19 cellular contexts compared by ENCODE assay signal in genomic region chr6:32222333-32223230, GRCh38. TPM values are rescaled to one million over a fixed set of nuclear protein-coding genes. Genes with fewer than 3 reads are reported as not detected.
DNase-seq lines count a peak whose midpoint lies in the region; ATAC-seq, FAIRE-seq and TF ChIP-seq lines count a peak whose summit lies in the region.
"Had no signal": no experiment of that assay in that cellular context is flagged by ENCODE, and none has a peak within 500 bp of the region (broad histone marks: within the 10 kb centered on the region; RNA-seq: fewer than 3 reads in every experiment).

No MANE protein-coding gene starts in this region.

- CTCF ChIA-PET in activated CD8-positive, alpha-beta T cell treated with anti-CD3 and anti-CD28 coated beads, Interleukin-2, amount 10 ng/mL, durations not matched to agents 7 days and 5 days (lab: Charles Lee) = no interaction called here
- CTCF ChIA-PET in Calu3 (lab: Charles Lee) = interaction anchor here (0.8 kb wide), 1 partner anchor 1846 kb away, joined by 10 read pairs; no protein-coding TSS in a partner anchor

- ATAC-seq in heart left ventricle (peak in 2 of 4 donors; percentile 3 to 10), Right ventricle myocardium inferior (no peak), GM18867 (IDR thresholded peaks at IDR 0.05; ENCODE audit: unreplicated experiment) (no peak)
- ATAC-seq in activated CD8-positive, alpha-beta T cell treated with anti-CD3 and anti-CD28 coated beads, Interleukin-2, amount 10 ng/mL, durations not matched to agents 7 days and 5 days = no peak
- ATAC-seq: A549 had no signal

- H3K4me2 ChIP-seq in keratinocyte (ENCODE audit: control insufficient read depth, extremely low read depth, insufficient read depth, low read depth, low read length) = no peak overlapping the region
- H3K4me2 ChIP-seq: A549 had no signal

- H3K79me2 ChIP-seq in keratinocyte (ENCODE audit: control insufficient read depth, insufficient read depth, low read length) = no peaks in the 10 kb centered on the region

- peak overlapping the region; percentile 14 to 66 (median 52) for H3K4me3 ChIP-seq in heart left ventricle
- no peak overlapping the region for H3K4me3 ChIP-seq in keratinocyte (ENCODE audit: control insufficient read depth in 2 of 3, extremely low read depth in 1 of 3, insufficient read depth in 2 of 3, low read depth in 1 of 3, low read length in 3 of 3)
- H3K4me3 ChIP-seq in subcutaneous abdominal adipose tissue (ENCODE audit: low read depth in 1 of 5, low read length in 5 of 5) = peak overlapping the region; percentile 3 to 73 (median 66)
- H3K4me3 ChIP-seq: A549, transverse colon had no signal

- dilution Hi-C loops in keratinocyte (cut with MboI; ENCODE audit: extremely low pct_ligation_motif_present, low sequenced_read_pairs) = no loop called here

- H3K9me3 Mint-ChIP-seq in activated CD8-positive, alpha-beta T cell treated with anti-CD3 and anti-CD28 coated beads, Interleukin-2, amount 10 ng/mL, durations not matched to agents 7 days and 5 days (ENCODE audit: insufficient read depth) = no peaks in the 10 kb centered on the region
- H3K9me3 Mint-ChIP-seq in Calu3 (ENCODE audit: low read depth, unreplicated experiment) (no peaks in the 10 kb centered on the region), mesothelial cell of epicardium (no peaks in the 10 kb centered on the region)
- H3K9me3 Mint-ChIP-seq: activated B cell treated with CpG ODN at 0.5 μM for 24 hours; CD4-positive, alpha-beta memory T cell; H9; neural crest cell; T-helper 1 cell treated with Interleukin-12 subunit alpha and Interleukin-12 subunit beta and Interleukin-4 antibody, amounts not matched to agents 30 μg/mL and 1 μg/mL, for 36 hours had no signal

- H3K9ac ChIP-seq in keratinocyte (ENCODE audit: control insufficient read depth, extremely low read depth, insufficient read depth, low read length) = no peak overlapping the region
- H3K9ac ChIP-seq in subcutaneous abdominal adipose tissue (ENCODE audit: low read length in 5 of 5) = peak overlapping the region in 2 of 5 donors; percentile 17 to 71

- H3K9me1 ChIP-seq in keratinocyte (ENCODE audit: control insufficient read depth, extremely low read depth, insufficient read depth, low read length) = no peaks in the 10 kb centered on the region

- H3K4me1 Mint-ChIP-seq in activated CD8-positive, alpha-beta T cell treated with anti-CD3 and anti-CD28 coated beads, Interleukin-2, amount 10 ng/mL, durations not matched to agents 7 days and 5 days (ENCODE audit: low read depth) = peaks cover 6% of the 10 kb centered on the region
- no peaks in the 10 kb centered on the region for H3K4me1 Mint-ChIP-seq in Calu3 (ENCODE audit: low read depth, unreplicated experiment)
- H3K4me1 Mint-ChIP-seq in mesothelial cell of epicardium = no peaks in the 10 kb centered on the region

- no peak for TF ChIP-seq CTCF in heart left ventricle (IDR thresholded peaks at IDR 0.05)
- no peak for TF ChIP-seq CTCF in keratinocyte (optimal IDR thresholded peaks at IDR 0.05 in 1 of 3, IDR thresholded peaks at IDR 0.05 in 1 of 3, conservative IDR thresholded peaks at IDR 0.05 in 1 of 3; ENCODE audit: extremely low read depth in 1 of 3, insufficient read depth in 2 of 3, low read length in 3 of 3)
- TF ChIP-seq CTCF in Calu3 (IDR thresholded peaks at IDR 0.05; ENCODE audit: unreplicated experiment) = no peak
- no peak for TF ChIP-seq CTCF in mesothelial cell of epicardium (IDR thresholded peaks at IDR 0.05; ENCODE audit: unreplicated experiment)

- no peaks in the 10 kb centered on the region for H3K27me3 Mint-ChIP-seq in activated CD8-positive, alpha-beta T cell treated with anti-CD3 and anti-CD28 coated beads, Interleukin-2, amount 10 ng/mL, durations not matched to agents 7 days and 5 days (ENCODE audit: low read depth)
- H3K27me3 Mint-ChIP-seq in Calu3 (ENCODE audit: unreplicated experiment) = peaks cover 64% of the 10 kb centered on the region
- peaks cover 38% of the 10 kb centered on the region for H3K27me3 Mint-ChIP-seq in mesothelial cell of epicardium (ENCODE audit: low read depth)
- H3K27me3 Mint-ChIP-seq: activated B cell treated with CpG ODN at 0.5 μM for 24 hours; CD4-positive, alpha-beta memory T cell had no signal

- TF ChIP-seq POLR2A in heart left ventricle (IDR thresholded peaks at IDR 0.05) = no peak

- H3K9me3 ChIP-seq in heart left ventricle (no peaks in the 10 kb centered on the region), keratinocyte (ENCODE audit: control insufficient read depth, low read depth, low read length) (no peaks in the 10 kb centered on the region), subcutaneous abdominal adipose tissue (ENCODE audit: control insufficient read depth in 5 of 5, low read length in 5 of 5) (no peaks in the 10 kb centered on the region)
- H3K9me3 ChIP-seq: A549, sigmoid colon, transverse colon had no signal

- intact Hi-C loops in heart left ventricle (cut with DNase I) (no loop called here), Right ventricle myocardium inferior (cut with DNase I) (no loop called here), Calu3 (cut with micrococcal nuclease; ENCODE audit: unreplicated experiment) (no loop called here)

- WGBS in heart left ventricle, 4 donors = 72 to 82% (median 80%) methylated on average over 8 of the region's 8 CpGs

- no peak overlapping the region for H3K4me3 Mint-ChIP-seq in activated CD8-positive, alpha-beta T cell treated with anti-CD3 and anti-CD28 coated beads, Interleukin-2, amount 10 ng/mL, durations not matched to agents 7 days and 5 days
- H3K4me3 Mint-ChIP-seq in Calu3 (ENCODE audit: low read depth, unreplicated experiment) (no peak overlapping the region), mesothelial cell of epicardium (no peak overlapping the region)
- H3K4me3 Mint-ChIP-seq: activated B cell treated with CpG ODN at 0.5 μM for 24 hours; CD4-positive, alpha-beta memory T cell; H9; neural crest cell; T-helper 1 cell treated with Interleukin-12 subunit alpha and Interleukin-12 subunit beta and Interleukin-4 antibody, amounts not matched to agents 30 μg/mL and 1 μg/mL, for 36 hours had no signal

- peak overlapping the region; percentile 30 for H3K27ac Mint-ChIP-seq in activated CD8-positive, alpha-beta T cell treated with anti-CD3 and anti-CD28 coated beads, Interleukin-2, amount 10 ng/mL, durations not matched to agents 7 days and 5 days
- no peak overlapping the region for H3K27ac Mint-ChIP-seq in Calu3 (ENCODE audit: unreplicated experiment)
- H3K27ac Mint-ChIP-seq in mesothelial cell of epicardium = no peak overlapping the region
- H3K27ac Mint-ChIP-seq: T-helper 1 cell treated with Interleukin-12 subunit alpha and Interleukin-12 subunit beta and Interleukin-4 antibody, amounts not matched to agents 30 μg/mL and 1 μg/mL, for 36 hours had no signal

- H3K27ac ChIP-seq in heart left ventricle = peak overlapping the region; percentile 49 to 98 (median 92)
- H3K27ac ChIP-seq in keratinocyte (ENCODE audit: control insufficient read depth, insufficient read depth, low read length) = no peak overlapping the region
- H3K27ac ChIP-seq in subcutaneous abdominal adipose tissue (ENCODE audit: low read depth, low read length) = peak overlapping the region; percentile 64
- H3K27ac ChIP-seq: A549 had no signal

- no peak for FAIRE-seq in keratinocyte (lab: Jason Lieb, UNC)
- FAIRE-seq: A549 had no signal

- peak overlapping the region; percentile 8 for H2AFZ ChIP-seq in keratinocyte (ENCODE audit: control insufficient read depth, low read length)

- POLR2A ChIA-PET in activated CD8-positive, alpha-beta T cell treated with anti-CD3 and anti-CD28 coated beads, Interleukin-2, amount 10 ng/mL, durations not matched to agents 7 days and 5 days (lab: Charles Lee) = no interaction called here

- H3K36me3 ChIP-seq in heart left ventricle (peaks cover 0 to 44% (median 17%) of the 10 kb centered on the region in 9 donors), keratinocyte (ENCODE audit: control insufficient read depth in 2 of 2, extremely low read depth in 1 of 2, insufficient read depth in 2 of 2, low read length in 2 of 2) (no peaks in the 10 kb centered on the region), subcutaneous abdominal adipose tissue (ENCODE audit: control insufficient read depth in 5 of 5, insufficient read depth in 5 of 5, low read length in 5 of 5) (peaks cover 0 to 33% (median 21%) of the 10 kb centered on the region in 5 donors)
- H3K36me3 ChIP-seq: sigmoid colon, transverse colon had no signal

- no peaks in the 10 kb centered on the region for H3K27me3 ChIP-seq in heart left ventricle
- peaks cover 18% of the 10 kb centered on the region for H3K27me3 ChIP-seq in keratinocyte (ENCODE audit: control insufficient read depth, extremely low read depth, insufficient read depth, low read length)
- peaks cover 0 to 14% (median 3%) of the 10 kb centered on the region in 5 donors for H3K27me3 ChIP-seq in subcutaneous abdominal adipose tissue (ENCODE audit: control insufficient read depth in 5 of 5, insufficient read depth in 4 of 5, low read length in 5 of 5)
- H3K27me3 ChIP-seq: transverse colon had no signal

- no peak for DNase-seq in heart left ventricle
- DNase-seq in Right ventricle myocardium inferior (ENCODE audit: missing footprints) = no peak
- no peak for DNase-seq in activated CD8-positive, alpha-beta T cell treated with anti-CD3 and anti-CD28 coated beads, Interleukin-2, amount 10 ng/mL, durations not matched to agents 7 days and 5 days
- DNase-seq in keratinocyte (ENCODE audit: low read depth, low spot score) = no peak
- DNase-seq in Calu3 = no peak
- no peak for DNase-seq in mesothelial cell of epicardium (ENCODE audit: low spot score in 2 of 2, unreplicated experiment in 2 of 2)
- DNase-seq: activated B cell treated with CpG ODN at 0.5 μM for 24 hours; CD4-positive, alpha-beta memory T cell; H9; NCI-H1092; NCI-H2171; sigmoid colon; stimulated activated CD4-positive, alpha-beta T cell treated with anti-CD3 and anti-CD28 coated beads, Interleukin-4, amount 100 ng/mL, for 24 hours; transverse colon had no signal

- H3K36me3 Mint-ChIP-seq in activated CD8-positive, alpha-beta T cell treated with anti-CD3 and anti-CD28 coated beads, Interleukin-2, amount 10 ng/mL, durations not matched to agents 7 days and 5 days (ENCODE audit: low read depth) = no peaks in the 10 kb centered on the region
- no peaks in the 10 kb centered on the region for H3K36me3 Mint-ChIP-seq in Calu3 (ENCODE audit: insufficient read depth, unreplicated experiment)
- H3K36me3 Mint-ChIP-seq in mesothelial cell of epicardium = no peaks in the 10 kb centered on the region
- H3K36me3 Mint-ChIP-seq: CD4-positive, alpha-beta memory T cell had no signal

- BruUV-seq in Calu3 (replicated peaks; lab: Mats Ljungman, UMichigan) = no TSS peak

- peaks cover 0 to 6% (median 0%) of the 10 kb centered on the region in 12 donors for H3K4me1 ChIP-seq in heart left ventricle
- H3K4me1 ChIP-seq in keratinocyte (ENCODE audit: control insufficient read depth, extremely low read depth, insufficient read depth, low read length) = peaks cover 4% of the 10 kb centered on the region
- H3K4me1 ChIP-seq in subcutaneous abdominal adipose tissue (ENCODE audit: control insufficient read depth in 5 of 5, insufficient read depth in 5 of 5, low read length in 5 of 5) = peaks cover 0 to 68% (median 3%) of the 10 kb centered on the region in 5 donors
- H3K4me1 ChIP-seq: A549, sigmoid colon, transverse colon had no signal

- no peaks in the 10 kb centered on the region for H4K20me1 ChIP-seq in keratinocyte (ENCODE audit: control insufficient read depth, extremely low read depth, insufficient read depth, low read length)

RNA-seq across cellular contexts. Expression of gene NOTCH4, which starts 1.3 kb away (rescaled TPM):
- total RNA-seq in heart left ventricle (10 to 100 TPM; 15.8 to 55.5 (median 24.6) TPM), Right ventricle myocardium inferior (24.4 TPM), Calu3 (2022) (4.7 and 5.7 TPM in 2 replicates), mesothelial cell of epicardium (2.3 to 2.6 TPM (median 2.5 TPM) in 3 replicates)
- polyA plus RNA-seq in heart left ventricle (10 to 100 TPM; 32.8 to 42.2 TPM), keratinocyte (0.07 to 0.13 TPM (median 0.11 TPM) in 3 replicates)
- total RNA-seq in activated CD8-positive, alpha-beta T cell treated with anti-CD3 and anti-CD28 coated beads, Interleukin-2, amount 10 ng/mL, durations not matched to agents 7 days and 5 days = under 1 TPM; 0.44 to 0.55 TPM
- not detected for polyA plus RNA-seq in keratinocyte (2011; ENCODE audit: low read depth)
- polyA plus RNA-seq in keratinocyte (2011; cell fraction: cytosol; rRNA removed) = 0.06 and 0.10 TPM in 2 replicates
- 0.13 and 0.23 TPM in 2 replicates for polyA plus RNA-seq in keratinocyte (2011; cell fraction: nucleus; rRNA removed)
- 0.08 and 0.15 TPM in 2 replicates for polyA plus RNA-seq in keratinocyte (2012; ENCODE audit: low replicate concordance)
- 0.07 to 0.23 TPM in 2 of 3 replicates, not detected in the other for polyA minus RNA-seq in keratinocyte
- polyA minus RNA-seq in keratinocyte (2011; cell fraction: cytosol; rRNA and poly(A)+ RNA removed) = not detected
- not detected in 2 replicates for polyA minus RNA-seq in keratinocyte (2011; cell fraction: nucleus; rRNA and poly(A)+ RNA removed)

RNA-seq across cellular contexts. Expression of gene GPSM3, which starts 30.1 kb away (rescaled TPM):
- total RNA-seq in heart left ventricle (10 to 100 TPM in 2 of 9 donors, 1 to 10 TPM in 7; 1.6 to 41.0 (median 3.8) TPM), Right ventricle myocardium inferior (6.3 TPM), Calu3 (2022) (6.2 and 6.3 TPM in 2 replicates), mesothelial cell of epicardium (7.6 to 10.1 TPM (median 8.6 TPM) in 3 replicates)
- polyA plus RNA-seq in heart left ventricle (1 to 10 TPM; 2.9 to 5.5 TPM), keratinocyte (2.8 to 6.5 TPM (median 3.6 TPM) in 3 replicates)
- 100 to 1,000 TPM; 216 to 223 TPM for total RNA-seq in activated CD8-positive, alpha-beta T cell treated with anti-CD3 and anti-CD28 coated beads, Interleukin-2, amount 10 ng/mL, durations not matched to agents 7 days and 5 days
- polyA plus RNA-seq in keratinocyte (2011; ENCODE audit: low read depth) = not detected
- 2.3 and 4.1 TPM in 2 replicates for polyA plus RNA-seq in keratinocyte (2011; cell fraction: cytosol; rRNA removed)
- polyA plus RNA-seq in keratinocyte (2011; cell fraction: nucleus; rRNA removed) = 1.7 and 2.1 TPM in 2 replicates
- 0.39 and 7.2 TPM in 2 replicates for polyA plus RNA-seq in keratinocyte (2012; ENCODE audit: low replicate concordance)
- polyA minus RNA-seq in keratinocyte = 1.6 to 9.5 TPM (median 3.2 TPM) in 3 replicates
- 2.9 TPM for polyA minus RNA-seq in keratinocyte (2011; cell fraction: cytosol; rRNA and poly(A)+ RNA removed)
- 0.42 TPM in 1 of 2 replicates, not detected in the other for polyA minus RNA-seq in keratinocyte (2011; cell fraction: nucleus; rRNA and poly(A)+ RNA removed)

RNA-seq across cellular contexts. Expression of gene PBX2, which starts 32.6 kb away (rescaled TPM):
- 10 to 100 TPM; 25.3 to 60.4 (median 39.7) TPM for total RNA-seq in heart left ventricle
- polyA plus RNA-seq in heart left ventricle = 10 to 100 TPM; 35.7 to 42.1 TPM
- 42.9 TPM for total RNA-seq in Right ventricle myocardium inferior
- 10 to 100 TPM; 60.5 to 68.5 TPM for total RNA-seq in activated CD8-positive, alpha-beta T cell treated with anti-CD3 and anti-CD28 coated beads, Interleukin-2, amount 10 ng/mL, durations not matched to agents 7 days and 5 days
- 43.5 to 54.9 TPM (median 44.0 TPM) in 3 replicates for polyA plus RNA-seq in keratinocyte
- polyA plus RNA-seq in keratinocyte (2011; ENCODE audit: low read depth) = 8.7 TPM
- polyA plus RNA-seq in keratinocyte (2011; cell fraction: cytosol; rRNA removed) = 28.3 and 36.2 TPM in 2 replicates
- polyA plus RNA-seq in keratinocyte (2011; cell fraction: nucleus; rRNA removed) = 89.5 and 101 TPM in 2 replicates
- polyA plus RNA-seq in keratinocyte (2012; ENCODE audit: low replicate concordance) = 19.5 and 38.4 TPM in 2 replicates
- 37.5 to 49.7 TPM (median 45.1 TPM) in 3 replicates for polyA minus RNA-seq in keratinocyte
- polyA minus RNA-seq in keratinocyte (2011; cell fraction: cytosol; rRNA and poly(A)+ RNA removed) = 30.5 TPM
- 16.9 and 22.4 TPM in 2 replicates for polyA minus RNA-seq in keratinocyte (2011; cell fraction: nucleus; rRNA and poly(A)+ RNA removed)
- total RNA-seq in Calu3 (2022) = 122 and 141 TPM in 2 replicates
- total RNA-seq in mesothelial cell of epicardium = 236 to 250 TPM (median 246 TPM) in 3 replicates

RNA-seq across cellular contexts. Expression of gene AGER, which starts 38.5 kb away (rescaled TPM):
- 1 to 10 TPM in 6 of 9 donors, under 1 TPM in 2, not detected in 1; 0.69 to 5.7 (median 2.2) TPM for total RNA-seq in heart left ventricle
- 1 to 10 TPM; 1.4 to 1.6 TPM for polyA plus RNA-seq in heart left ventricle
- 2.0 TPM for total RNA-seq in Right ventricle myocardium inferior
- total RNA-seq in activated CD8-positive, alpha-beta T cell treated with anti-CD3 and anti-CD28 coated beads, Interleukin-2, amount 10 ng/mL, durations not matched to agents 7 days and 5 days = 10 to 100 TPM; 27.8 to 29.9 TPM
- 2.0 to 2.4 TPM (median 2.4 TPM) in 3 replicates for polyA plus RNA-seq in keratinocyte
- polyA plus RNA-seq in keratinocyte (2011; ENCODE audit: low read depth) = 4.5 TPM
- polyA plus RNA-seq in keratinocyte (2011; cell fraction: cytosol; rRNA removed) = 0.70 and 0.80 TPM in 2 replicates
- 7.7 and 8.1 TPM in 2 replicates for polyA plus RNA-seq in keratinocyte (2011; cell fraction: nucleus; rRNA removed)
- polyA plus RNA-seq in keratinocyte (2012; ENCODE audit: low replicate concordance) = 2.3 and 4.0 TPM in 2 replicates
- polyA minus RNA-seq in keratinocyte = 0.33 to 1.3 TPM (median 0.56 TPM) in 3 replicates
- polyA minus RNA-seq in keratinocyte (2011; cell fraction: cytosol; rRNA and poly(A)+ RNA removed) = not detected
- 0.63 and 0.85 TPM in 2 replicates for polyA minus RNA-seq in keratinocyte (2011; cell fraction: nucleus; rRNA and poly(A)+ RNA removed)
- 14.3 and 14.4 TPM in 2 replicates for total RNA-seq in Calu3 (2022)
- total RNA-seq in mesothelial cell of epicardium = 23.7 to 28.1 TPM (median 27.5 TPM) in 3 replicates

RNA-seq across cellular contexts. Expression of gene RNF5, which starts 44.4 kb away (rescaled TPM):
- total RNA-seq in heart left ventricle (100 to 1,000 TPM in 2 of 9 donors, 10 to 100 TPM in 7; 62.7 to 136 (median 84.5) TPM), Right ventricle myocardium inferior (97.5 TPM), Calu3 (2022) (85.4 and 89.6 TPM in 2 replicates), mesothelial cell of epicardium (60.7 to 62.8 TPM (median 62.1 TPM) in 3 replicates)
- polyA plus RNA-seq in heart left ventricle (100 to 1,000 TPM in 1 of 2 donors, 10 to 100 TPM in 1; 95.1 to 132 TPM), keratinocyte (29.6 to 43.2 TPM (median 33.2 TPM) in 3 replicates)
- total RNA-seq in activated CD8-positive, alpha-beta T cell treated with anti-CD3 and anti-CD28 coated beads, Interleukin-2, amount 10 ng/mL, durations not matched to agents 7 days and 5 days = 10 to 100 TPM; 40.4 to 43.3 TPM
- 2.9 TPM for polyA plus RNA-seq in keratinocyte (2011; ENCODE audit: low read depth)
- polyA plus RNA-seq in keratinocyte (2011; cell fraction: cytosol; rRNA removed) = 36.8 and 37.5 TPM in 2 replicates
- 15.3 and 17.9 TPM in 2 replicates for polyA plus RNA-seq in keratinocyte (2011; cell fraction: nucleus; rRNA removed)
- 35.1 and 39.4 TPM in 2 replicates for polyA plus RNA-seq in keratinocyte (2012; ENCODE audit: low replicate concordance)
- 15.1 to 20.0 TPM (median 16.7 TPM) in 3 replicates for polyA minus RNA-seq in keratinocyte
- polyA minus RNA-seq in keratinocyte (2011; cell fraction: cytosol; rRNA and poly(A)+ RNA removed) = 15.0 TPM
- 4.0 and 7.0 TPM in 2 replicates for polyA minus RNA-seq in keratinocyte (2011; cell fraction: nucleus; rRNA and poly(A)+ RNA removed)

Comparison
In these comparisons a context has a peak if more than half of its experiments do, and no peak if none do; other contexts are left out.
1. H3K4me3 ChIP-seq: peak in heart left ventricle (12 of 12) and subcutaneous abdominal adipose tissue (5 of 5); none in keratinocyte (0 of 3).
2. RNA of gene GPSM3, which starts 30.1 kb away (total RNA-seq): 216 to 223 TPM in activated CD8-positive, alpha-beta T cell treated with anti-CD3 and anti-CD28 coated beads, Interleukin-2, amount 10 ng/mL, durations not matched to agents 7 days and 5 days; 7.6 to 10.1 TPM in mesothelial cell of epicardium, 6.3 TPM in Right ventricle myocardium inferior (single experiment), 6.2 to 6.3 TPM in Calu3 and 1.6 to 41.0 TPM in heart left ventricle; every median in the first group is over 4 times any median in the second.